ENCODE assay signal across 7 cellular contexts in genomic region chr11:126346955-126347354, GRCh38. TPM values are rescaled to one million over a fixed set of nuclear protein-coding genes. Genes with fewer than 3 reads are reported as not detected.
DNase-seq lines count a peak whose midpoint lies in the region; ATAC-seq, FAIRE-seq and TF ChIP-seq lines count a peak whose summit lies in the region.
"Not testable (repeated sequence)": the region's sequence is repeated elsewhere in the genome, so short reads cannot be mapped to it uniquely, and the experiment has no call there.

No MANE protein-coding gene starts in this region.

- TF ChIP-seq POLR2A in endothelial cell of umbilical vein (IDR thresholded peaks at IDR 0.05; ENCODE audit: low read depth, low read length), result not testable (repeated sequence)

- ATAC-seq in activated T-cell treated with anti-CD3 and anti-CD28 coated beads, Interleukin-2, amount 50 U/mL, for 72 hours (replicated peaks in 1 of 2); right cardiac atrium: not testable (repeated sequence)

- not testable (repeated sequence) for H3K9me3 ChIP-seq in CD8-positive, alpha-beta memory T cell (ENCODE audit: low read length); PC-9 (ENCODE audit: insufficient read depth, low read depth); endothelial cell of umbilical vein (replicated peaks; ENCODE audit: control insufficient read depth, insufficient read depth, low read length); right cardiac atrium (ENCODE audit: control insufficient read depth, low read length); subcutaneous abdominal adipose tissue (ENCODE audit: control insufficient read depth in 5 of 5, low read length in 5 of 5)

- H3F3A ChIP-seq in PC-9 (ENCODE audit: insufficient read depth, low read depth), result peaks cover 69% of the 10 kb centered on the region

- not testable (repeated sequence) for H3K4me3 ChIP-seq in CD8-positive, alpha-beta memory T cell (ENCODE audit: low read length); endothelial cell of umbilical vein (replicated peaks in 1 of 3; ENCODE audit: insufficient read depth in 1 of 3, low read depth in 1 of 3, low read length in 3 of 3); right cardiac atrium (ENCODE audit: low read length); subcutaneous abdominal adipose tissue (ENCODE audit: low read depth in 1 of 5, low read length in 5 of 5)
- H3K4me3 ChIP-seq in PC-9, result peak overlapping the region; percentile 27; the same call in 1 of the 2 replicates

- not testable (repeated sequence) for DNase-seq in CD8-positive, alpha-beta memory T cell; activated T-cell treated with anti-CD3 and anti-CD28 coated beads, Interleukin-2, amount 50 U/mL, for 72 hours; endothelial cell of umbilical vein (ENCODE audit: low read depth, low spot score); nephron progenitor cell
- DNase-seq in PC-9 (peak in 1 of 2 experiments; percentile 65), right cardiac atrium (peak in 2 of 3 donors; percentile 41 to 49)

- not testable (repeated sequence) for H3K36me3 ChIP-seq in CD8-positive, alpha-beta memory T cell (ENCODE audit: insufficient read depth, low read length); PC-9 (ENCODE audit: low read depth); endothelial cell of umbilical vein (ENCODE audit: control insufficient read depth in 2 of 2, extremely low read depth in 1 of 2, insufficient read depth in 2 of 2, low read length in 2 of 2)
- peaks cover 0 to 34% (median 15%) of the 10 kb centered on the region in 5 donors for H3K36me3 ChIP-seq in subcutaneous abdominal adipose tissue (ENCODE audit: control insufficient read depth in 5 of 5, insufficient read depth in 5 of 5, low read length in 5 of 5)

- H3K4me2 ChIP-seq in PC-9, result peak overlapping the region; percentile 76
- H3K4me2 ChIP-seq in endothelial cell of umbilical vein (ENCODE audit: insufficient read depth, low read length), result not testable (repeated sequence)

- not testable (repeated sequence) for H3K9me3 Mint-ChIP-seq in CD8-positive, alpha-beta memory T cell; activated T-cell treated with anti-CD3 and anti-CD28 coated beads, Interleukin-2, amount 50 U/mL, for 72 hours; nephron progenitor cell

- H3K4me1 ChIP-seq in CD8-positive, alpha-beta memory T cell (ENCODE audit: insufficient read depth, low read length), result not testable (repeated sequence)
- H3K4me1 ChIP-seq in PC-9 (replicated peaks; ENCODE audit: insufficient read depth), result peaks cover 97% of the 10 kb centered on the region
- peaks cover 40% of the 10 kb centered on the region for H3K4me1 ChIP-seq in endothelial cell of umbilical vein (ENCODE audit: control insufficient read depth, extremely low read depth, insufficient read depth, low read length)
- H3K4me1 ChIP-seq in right cardiac atrium (ENCODE audit: control insufficient read depth, insufficient read depth, low read length), result peaks cover 25% of the 10 kb centered on the region
- peaks cover 18 to 58% (median 53%) of the 10 kb centered on the region in 5 donors for H3K4me1 ChIP-seq in subcutaneous abdominal adipose tissue (ENCODE audit: control insufficient read depth in 5 of 5, insufficient read depth in 5 of 5, low read length in 5 of 5)

- H2AFZ ChIP-seq in PC-9; endothelial cell of umbilical vein (ENCODE audit: low read depth, low read length): not testable (repeated sequence)

- FAIRE-seq in endothelial cell of umbilical vein (lab: Jason Lieb, UNC), result not testable (repeated sequence)

- TF ChIP-seq CTCF in PC-9 (conservative IDR thresholded peaks at IDR 0.05); endothelial cell of umbilical vein (IDR thresholded peaks at IDR 0.05; ENCODE audit: extremely low read depth in 1 of 2, insufficient read depth in 1 of 2, low read depth in 1 of 2, low read length in 2 of 2); nephron progenitor cell (IDR thresholded peaks at IDR 0.05): not testable (repeated sequence)

- H3K79me2 ChIP-seq in PC-9 (ENCODE audit: low read depth) (peaks cover 71% of the 10 kb centered on the region), endothelial cell of umbilical vein (ENCODE audit: control insufficient read depth, insufficient read depth, low read length) (peaks cover 25% of the 10 kb centered on the region)

- H4K20me1 ChIP-seq in PC-9 (ENCODE audit: insufficient read depth); endothelial cell of umbilical vein (replicated peaks; ENCODE audit: control insufficient read depth, extremely low read depth, insufficient read depth, low read length): not testable (repeated sequence)

- H3K27ac ChIP-seq in CD8-positive, alpha-beta memory T cell (ENCODE audit: low read depth, low read length), result peak overlapping the region; percentile 69
- H3K27ac ChIP-seq in PC-9 (peak overlapping the region; percentile 90), endothelial cell of umbilical vein (ENCODE audit: insufficient read depth, low read depth, low read length) (peak overlapping the region; percentile 77), subcutaneous abdominal adipose tissue (ENCODE audit: low read depth, low read length) (peak overlapping the region; percentile 74)
- H3K27ac ChIP-seq in right cardiac atrium (ENCODE audit: low read length), result not testable (repeated sequence)

- peak overlapping the region; percentile 32 for H3K9ac ChIP-seq in endothelial cell of umbilical vein (replicated peaks; ENCODE audit: extremely low read depth, insufficient read depth, low read length)
- H3K9ac ChIP-seq in subcutaneous abdominal adipose tissue (ENCODE audit: low read length in 5 of 5), result not testable (repeated sequence)

- CTCF ChIA-PET in CD8-positive, alpha-beta memory T cell (lab: Charles Lee), result interaction anchor here (1.6 kb wide), 1 partner anchor 34 kb away, joined by 3 read pairs; no protein-coding TSS in a partner anchor
- CTCF ChIA-PET in PC-9 (lab: Charles Lee), result interaction anchor here (0.6 kb wide), 1 partner anchor 642 kb away, joined by 4 read pairs; no protein-coding TSS in a partner anchor
- CTCF ChIA-PET in endothelial cell of umbilical vein (lab: Charles Lee), result not testable (repeated sequence)

- BruUV-seq in PC-9 (replicated peaks; lab: Mats Ljungman, UMichigan); endothelial cell of umbilical vein (replicated peaks; lab: Mats Ljungman, UMichigan): not testable (repeated sequence)

- H3K36me3 Mint-ChIP-seq in CD8-positive, alpha-beta memory T cell, result peaks cover 0 to 62% (median 2%) of the 10 kb centered on the region in 3 donors
- not testable (repeated sequence) for H3K36me3 Mint-ChIP-seq in activated T-cell treated with anti-CD3 and anti-CD28 coated beads, Interleukin-2, amount 50 U/mL, for 72 hours (ENCODE audit: insufficient read depth in 2 of 2)
- H3K36me3 Mint-ChIP-seq in nephron progenitor cell (ENCODE audit: low read depth), result peaks cover 47% of the 10 kb centered on the region

- not testable (repeated sequence) for H3K27ac Mint-ChIP-seq in CD8-positive, alpha-beta memory T cell
- H3K27ac Mint-ChIP-seq in activated T-cell treated with anti-CD3 and anti-CD28 coated beads, Interleukin-2, amount 50 U/mL, for 72 hours, result peak overlapping the region; percentile 91
- H3K27ac Mint-ChIP-seq in nephron progenitor cell, result peak overlapping the region; percentile 61

- POLR2A ChIA-PET in CD8-positive, alpha-beta memory T cell (lab: Charles Lee), result interaction anchor here (0.6 kb wide), 1 partner anchor 80 kb away, joined by 4 read pairs; no protein-coding TSS in a partner anchor
- POLR2A ChIA-PET in PC-9 (lab: Charles Lee; ENCODE audit: unreplicated experiment), result interaction anchor here (0.6 kb wide), 4 partner anchors 14 to 57 kb away, joined by 4 to 12 read pairs (median 6); no protein-coding TSS in a partner anchor
- POLR2A ChIA-PET in endothelial cell of umbilical vein (lab: Charles Lee), result not testable (repeated sequence)

- H3K27me3 Mint-ChIP-seq in CD8-positive, alpha-beta memory T cell; activated T-cell treated with anti-CD3 and anti-CD28 coated beads, Interleukin-2, amount 50 U/mL, for 72 hours (ENCODE audit: low read depth); nephron progenitor cell (ENCODE audit: low read depth, poor library complexity): not testable (repeated sequence)

- H3K4me1 Mint-ChIP-seq in CD8-positive, alpha-beta memory T cell, result peaks cover 0 to 12% (median 4%) of the 10 kb centered on the region in 3 donors
- H3K4me1 Mint-ChIP-seq in activated T-cell treated with anti-CD3 and anti-CD28 coated beads, Interleukin-2, amount 50 U/mL, for 72 hours (ENCODE audit: low read depth), result peaks cover 38% of the 10 kb centered on the region
- H3K4me1 Mint-ChIP-seq in nephron progenitor cell, result peaks cover 73% of the 10 kb centered on the region

- intact Hi-C loops in PC-9 (cut with micrococcal nuclease; ENCODE audit: unreplicated experiment) (loop anchor here (10.0 kb wide), 1 partner anchor 88 kb away; no protein-coding TSS in a partner anchor), endothelial cell of umbilical vein (cut with micrococcal nuclease) (loop anchor here (1.0 to 5.0 kb wide), 4 partner anchors 8 to 135 kb away; partner anchors contain the start of genes FAM118B, RPUSD4 and ST3GAL4), right cardiac atrium (cut with DNase I) (loop anchor here in 1 of 4 donors (5.0 kb wide), 1 partner anchor 65 kb away; no protein-coding TSS in a partner anchor)

- H3K27me3 ChIP-seq in CD8-positive, alpha-beta memory T cell (ENCODE audit: insufficient read depth, low read length, poor library complexity, severe bottlenecking); PC-9 (ENCODE audit: insufficient read depth, low read depth); endothelial cell of umbilical vein (ENCODE audit: control insufficient read depth in 2 of 2, insufficient read depth in 2 of 2, low read length in 2 of 2); right cardiac atrium (ENCODE audit: control insufficient read depth, insufficient read depth); subcutaneous abdominal adipose tissue (ENCODE audit: control insufficient read depth in 5 of 5, insufficient read depth in 4 of 5, low read length in 5 of 5): not testable (repeated sequence)

- WGBS in right cardiac atrium, result 75% methylated on average over 7 of the region's 7 CpGs

- not testable (repeated sequence) for H3K9me2 ChIP-seq in PC-9 (ENCODE audit: insufficient read depth)

- not testable (repeated sequence) for H3K9me1 ChIP-seq in endothelial cell of umbilical vein (replicated peaks; ENCODE audit: control insufficient read depth, extremely low read depth, insufficient read depth, low read length)

- not testable (repeated sequence) for H3K4me3 Mint-ChIP-seq in CD8-positive, alpha-beta memory T cell; activated T-cell treated with anti-CD3 and anti-CD28 coated beads, Interleukin-2, amount 50 U/mL, for 72 hours; nephron progenitor cell

- dilution Hi-C loops in endothelial cell of umbilical vein (cut with MboI; ENCODE audit: extremely low pct_ligation_motif_present, low sequenced_read_pairs), result not testable (repeated sequence)

RNA-seq across cellular contexts. Expression of gene ST3GAL4, which starts 8.5 kb away (rescaled TPM):
- total RNA-seq in CD8-positive, alpha-beta memory T cell, result 10 to 100 TPM; 11.0 to 12.5 TPM
- polyA plus RNA-seq in CD8-positive, alpha-beta memory T cell, result 8.3 TPM
- total RNA-seq in PC-9 (2021) (44.1 and 46.2 TPM in 2 replicates), endothelial cell of umbilical vein (17.7 and 21.1 TPM in 2 replicates), right cardiac atrium (10 to 100 TPM; 57.3 to 96.9 (median 65.4) TPM)
- total RNA-seq in activated T-cell treated with anti-CD3 and anti-CD28 coated beads, Interleukin-2, amount 50 U/mL, for 72 hours, result 10 to 100 TPM; 10.9 to 12.1 TPM
- polyA plus RNA-seq in endothelial cell of umbilical vein (19.4 and 20.8 TPM in 2 replicates), right cardiac atrium (57.5 TPM)
- 22.6 and 25.1 TPM in 2 replicates for polyA plus RNA-seq in endothelial cell of umbilical vein (2011; cell fraction: cytosol; rRNA removed)
- polyA plus RNA-seq in endothelial cell of umbilical vein (2011; cell fraction: nucleus; rRNA removed), result 18.4 and 19.5 TPM in 2 replicates
- 14.4 and 15.3 TPM in 2 replicates for polyA plus RNA-seq in endothelial cell of umbilical vein (2012)
- polyA minus RNA-seq in endothelial cell of umbilical vein, result 15.2 and 21.4 TPM in 2 replicates
- 28.7 TPM for polyA minus RNA-seq in endothelial cell of umbilical vein (2011; cell fraction: cytosol; rRNA and poly(A)+ RNA removed)
- 8.4 and 8.9 TPM in 2 replicates for polyA minus RNA-seq in endothelial cell of umbilical vein (2011; cell fraction: nucleus; rRNA and poly(A)+ RNA removed)

RNA-seq across cellular contexts. Expression of gene DCPS, which starts 43.1 kb away (rescaled TPM):
- total RNA-seq in CD8-positive, alpha-beta memory T cell, result 10 to 100 TPM; 40.0 to 42.4 TPM
- polyA plus RNA-seq in CD8-positive, alpha-beta memory T cell, result 59.6 TPM
- total RNA-seq in PC-9 (2021), result 23.8 and 27.2 TPM in 2 replicates
- 10 to 100 TPM; 33.9 to 37.7 TPM for total RNA-seq in activated T-cell treated with anti-CD3 and anti-CD28 coated beads, Interleukin-2, amount 50 U/mL, for 72 hours
- 19.6 and 21.8 TPM in 2 replicates for total RNA-seq in endothelial cell of umbilical vein
- 34.2 and 36.0 TPM in 2 replicates for polyA plus RNA-seq in endothelial cell of umbilical vein
- polyA plus RNA-seq in endothelial cell of umbilical vein (2011; cell fraction: cytosol; rRNA removed), result 30.7 and 37.0 TPM in 2 replicates
- polyA plus RNA-seq in endothelial cell of umbilical vein (2011; cell fraction: nucleus; rRNA removed), result 13.5 and 15.9 TPM in 2 replicates
- polyA plus RNA-seq in endothelial cell of umbilical vein (2012), result 20.9 and 24.0 TPM in 2 replicates
- polyA minus RNA-seq in endothelial cell of umbilical vein, result 14.7 and 15.8 TPM in 2 replicates
- polyA minus RNA-seq in endothelial cell of umbilical vein (2011; cell fraction: cytosol; rRNA and poly(A)+ RNA removed), result 28.3 TPM
- 4.0 and 4.2 TPM in 2 replicates for polyA minus RNA-seq in endothelial cell of umbilical vein (2011; cell fraction: nucleus; rRNA and poly(A)+ RNA removed)
- total RNA-seq in right cardiac atrium, result 10 to 100 TPM in 3 of 4 donors, 1 to 10 TPM in 1; 9.9 to 14.9 (median 10.4) TPM
- 10.6 TPM for polyA plus RNA-seq in right cardiac atrium
